In genomic region chr1:7266561-7266960, GRCh38 we compare ENCODE assay signal across 20 cellular contexts.
DNase-seq lines count a peak whose midpoint lies in the region; ATAC-seq and TF ChIP-seq lines count a peak whose summit lies in the region.
"Had no signal": no experiment of that assay in that cellular context is flagged by ENCODE, and none has a peak within 500 bp of the region (broad histone marks: within the 10 kb centered on the region; RNA-seq: fewer than 3 reads in every experiment).

No MANE protein-coding gene starts in this region.

- H3K4me3 ChIP-seq in colonic mucosa (no peak overlapping the region), right lobe of liver (no peak overlapping the region), SJCRH30 (no peak overlapping the region), coronary artery (no peak overlapping the region)
- H3K4me3 ChIP-seq: ascending aorta, BLaER1, PC-9 had no signal

- no peaks in the 10 kb centered on the region for H3K27me3 ChIP-seq in colonic mucosa
- no peaks in the 10 kb centered on the region for H3K27me3 ChIP-seq in right lobe of liver
- no peaks in the 10 kb centered on the region for H3K27me3 ChIP-seq in SJCRH30
- H3K27me3 ChIP-seq: ascending aorta, BLaER1 had no signal

- no peaks in the 10 kb centered on the region for H3K9me3 ChIP-seq in colonic mucosa
- H3K9me3 ChIP-seq in right lobe of liver = no peaks in the 10 kb centered on the region
- peaks cover 3% of the 10 kb centered on the region; the same call in 1 of the 2 replicates for H3K9me3 ChIP-seq in SJCRH30 (replicated peaks)

- no peak for TF ChIP-seq POLR2A in right lobe of liver (IDR thresholded peaks at IDR 0.05)

- DNase-seq in M059J (ENCODE audit: low read depth) = peak; percentile 48
- DNase-seq in colonic mucosa = peak; percentile 17
- DNase-seq in right lobe of liver = no peak
- no peak for DNase-seq in naive thymus-derived CD8-positive, alpha-beta T cell
- no peak for DNase-seq in SJCRH30
- DNase-seq in NCI-H2081 (lab: John Stamatoyannopoulos, UW) = no peak
- DNase-seq in coronary artery (ENCODE audit: low spot score) = no peak
- DNase-seq: activated naive CD4-positive, alpha-beta T cell treated with anti-CD3 and anti-CD28 coated beads for 36 hours; activated T-cell treated with anti-CD3 and anti-CD28 coated beads, Interleukin-2, amount 50 U/mL, for 24 hours; effector memory CD8-positive, alpha-beta T cell; MV-4-11; NCI-H1694 treated with DMSO at 0.1 percent for 48 hours; NCI-H2227 treated with DMSO at 0.1 percent for 48 hours; NCI-H82 had no signal

- WGBS in right lobe of liver (ENCODE audit: insufficient coverage, low coverage, low lambda C conversion rate, missing lambda C conversion rate) = 56% methylated on average over 5 of the region's 5 CpGs

- H3K36me3 Mint-ChIP-seq in naive thymus-derived CD8-positive, alpha-beta T cell = peaks cover 0 to 21% (median 3%) of the 10 kb centered on the region in 3 donors

- no peak overlapping the region for H3K9ac ChIP-seq in colonic mucosa (ENCODE audit: low read depth in 2 of 2, low read length in 2 of 2)
- H3K9ac ChIP-seq: BLaER1, parathyroid adenoma had no signal

- H3K4me1 ChIP-seq in colonic mucosa = peaks cover 11% of the 10 kb centered on the region
- H3K4me1 ChIP-seq in right lobe of liver = peaks cover 0 to 14% (median 8%) of the 10 kb centered on the region in 4 donors
- peaks cover 22% of the 10 kb centered on the region for H3K4me1 ChIP-seq in SJCRH30
- H3K4me1 ChIP-seq: ascending aorta, parathyroid adenoma had no signal

- ATAC-seq in right lobe of liver = peak; percentile 20 to 25 (median 22)
- ATAC-seq in naive thymus-derived CD8-positive, alpha-beta T cell = no peak
- ATAC-seq: effector memory CD8-positive, alpha-beta T cell; sciatic nerve had no signal

- H3K9me3 Mint-ChIP-seq in naive thymus-derived CD8-positive, alpha-beta T cell = peaks cover 11 to 35% (median 18%) of the 10 kb centered on the region in 9 donors

- H3K27ac ChIP-seq in 22Rv1 (peak overlapping the region; percentile 93), colonic mucosa (peak overlapping the region; percentile 76), right lobe of liver (no peak overlapping the region), SJCRH30 (no peak overlapping the region), coronary artery (no peak overlapping the region)
- H3K27ac ChIP-seq: ascending aorta, BLaER1, parathyroid adenoma, PC-9 had no signal

- POLR2A ChIA-PET in naive thymus-derived CD8-positive, alpha-beta T cell (lab: Charles Lee) = no interaction called here

- no peak overlapping the region for H3K27ac Mint-ChIP-seq in naive thymus-derived CD8-positive, alpha-beta T cell
- H3K27ac Mint-ChIP-seq: activated naive CD4-positive, alpha-beta T cell treated with anti-CD3 and anti-CD28 coated beads for 36 hours; activated T-cell treated with anti-CD3 and anti-CD28 coated beads, Interleukin-2, amount 50 U/mL, for 24 hours; effector memory CD8-positive, alpha-beta T cell had no signal

- intact Hi-C loops in colonic mucosa (cut with DNase I) (no loop called here), right lobe of liver (cut with DNase I) (no loop called here)

- H3K36me3 ChIP-seq in colonic mucosa = no peaks in the 10 kb centered on the region
- no peaks in the 10 kb centered on the region for H3K36me3 ChIP-seq in right lobe of liver
- H3K36me3 ChIP-seq in SJCRH30 = no peaks in the 10 kb centered on the region
- H3K36me3 ChIP-seq: ascending aorta, BLaER1 had no signal

- no peak overlapping the region for H3K4me3 Mint-ChIP-seq in naive thymus-derived CD8-positive, alpha-beta T cell
- H3K4me3 Mint-ChIP-seq: activated naive CD4-positive, alpha-beta T cell treated with anti-CD3 and anti-CD28 coated beads for 36 hours; activated T-cell treated with anti-CD3 and anti-CD28 coated beads, Interleukin-2, amount 50 U/mL, for 24 hours; effector memory CD8-positive, alpha-beta T cell had no signal

- peaks cover 17 to 41% (median 31%) of the 10 kb centered on the region in 5 donors for H3K27me3 Mint-ChIP-seq in naive thymus-derived CD8-positive, alpha-beta T cell

- no peaks in the 10 kb centered on the region for H3K4me1 Mint-ChIP-seq in naive thymus-derived CD8-positive, alpha-beta T cell

- TF ChIP-seq CTCF in 22Rv1 (IDR thresholded peaks at IDR 0.05) (no peak), colonic mucosa (IDR thresholded peaks at IDR 0.05) (no peak), right lobe of liver (IDR thresholded peaks at IDR 0.05) (no peak), coronary artery (IDR thresholded peaks at IDR 0.05) (no peak)

Comparison
In these comparisons a context has a peak if more than half of its experiments do, and no peak if none do; other contexts are left out.
1. H3K27ac ChIP-seq: peak in 22Rv1 (single experiment) and colonic mucosa (single experiment); none in right lobe of liver (0 of 3), SJCRH30 (single experiment) and coronary artery (0 of 2).
2. DNase-seq: peak in M059J (single experiment) and colonic mucosa (single experiment); none in right lobe of liver (0 of 3), naive thymus-derived CD8-positive, alpha-beta T cell (0 of 10), SJCRH30 (0 of 2), NCI-H2081 (0 of 2) and coronary artery (single experiment).
3. ATAC-seq: peak in right lobe of liver (4 of 4); none in naive thymus-derived CD8-positive, alpha-beta T cell (0 of 2).